ENCODE assay signal across 30 cellular contexts in genomic region chr1:2095394-2095793, GRCh38.
"Had no signal": no experiment of that assay in that cellular context is flagged by ENCODE, and none has a peak within 500 bp of the region (broad histone marks: within the 10 kb centered on the region; RNA-seq: fewer than 3 reads in every experiment).

No MANE protein-coding gene starts in this region.

- H3K9me3 ChIP-seq: breast epithelium, SK-N-SH had no signal

- H3K9ac ChIP-seq: SK-N-SH had no signal

- H3K4me1 Mint-ChIP-seq: activated CD4-positive, alpha-beta T cell treated with anti-CD3 and anti-CD28 coated beads, Interleukin-2, amount 10 ng/mL, durations not matched to agents 24 days and 14 days had no signal

- H3K9me3 Mint-ChIP-seq: activated T-helper 17 cell treated with anti-CD3 and anti-CD28 coated beads, Interleukin-2, amount 50 U/mL, for 72 hours; T-helper 1 cell treated with Interleukin-12 subunit alpha and Interleukin-12 subunit beta and Interleukin-4 antibody, amounts not matched to agents 30 μg/mL and 1 μg/mL, for 36 hours had no signal

- H3K4me3 ChIP-seq: ascending aorta, breast epithelium, Peyer's patch, SJSA1 had no signal

- H3K27ac Mint-ChIP-seq: activated CD4-positive, alpha-beta T cell treated with anti-CD3 and anti-CD28 coated beads, Interleukin-2, amount 10 ng/mL, durations not matched to agents 24 days and 14 days; activated CD8-positive, alpha-beta T cell treated with anti-CD3 and anti-CD28 coated beads for 36 hours; activated naive CD8-positive, alpha-beta T cell treated with anti-CD3 and anti-CD28 coated beads for 36 hours; activated T-cell treated with anti-CD3 and anti-CD28 coated beads, Interleukin-2, amount 50 U/mL, for 72 hours; activated T-helper 17 cell treated with anti-CD3 and anti-CD28 coated beads, Interleukin-2, amount 50 U/mL, for 72 hours; T-helper 1 cell treated with Interleukin-12 subunit alpha and Interleukin-12 subunit beta and Interleukin-4 antibody, amounts not matched to agents 30 μg/mL and 1 μg/mL, for 36 hours; T-helper 2 cell treated with Interferon-gamma antibody and Interleukin-4, amounts not matched to agents 5 μg/mL and 100 μg/mL, for 36 hours had no signal

- DNase-seq: activated CD4-positive, alpha-beta T cell treated with anti-CD3 and anti-CD28 coated beads, Interleukin-2, amount 10 ng/mL, durations not matched to agents 24 days and 14 days; activated CD4-positive, alpha-beta T cell treated with anti-CD3 and anti-CD28 coated beads, Interleukin-2, amount 50 U/mL, for 4 hours; activated CD8-positive, alpha-beta T cell treated with anti-CD3 and anti-CD28 coated beads for 36 hours; activated effector memory CD4-positive, alpha-beta T cell treated with anti-CD3 and anti-CD28 coated beads, Interleukin-2, amount 50 U/mL, for 16 hours; activated naive CD4-positive, alpha-beta T cell; activated naive CD4-positive, alpha-beta T cell treated with anti-CD3 and anti-CD28 coated beads, Interleukin-2, amount 50 U/mL, for 16 hours; activated naive CD8-positive, alpha-beta T cell treated with anti-CD3 and anti-CD28 coated beads for 36 hours; activated T-cell treated with anti-CD3 and anti-CD28 coated beads, Interleukin-2, amount 50 U/mL, for 1 hour; activated T-cell treated with anti-CD3 and anti-CD28 coated beads, Interleukin-2, amount 50 U/mL, for 72 hours; amniotic stem cell; NCI-H1105 treated with DMSO at 0.1 percent for 48 hours; NCI-H1436; NCI-H1694; NCI-H1930; NCI-H2081 treated with DMSO at 0.1 percent for 48 hours; NCI-H226; NCI-H446 treated with DMSO at 0.1 percent for 48 hours; NCI-H524; PC-3; Peyer's patch; RPMI8226; SHP77 treated with DMSO at 0.1 percent for 48 hours; SK-N-SH had no signal

- H3K36me3 ChIP-seq: ascending aorta, breast epithelium, SJSA1 had no signal

- H3K27me3 ChIP-seq: ascending aorta, breast epithelium, Peyer's patch had no signal

- H3K4me3 Mint-ChIP-seq: activated CD4-positive, alpha-beta T cell treated with anti-CD3 and anti-CD28 coated beads, Interleukin-2, amount 10 ng/mL, durations not matched to agents 24 days and 14 days; activated CD8-positive, alpha-beta T cell treated with anti-CD3 and anti-CD28 coated beads for 36 hours; activated naive CD8-positive, alpha-beta T cell treated with anti-CD3 and anti-CD28 coated beads for 36 hours; activated T-cell treated with anti-CD3 and anti-CD28 coated beads, Interleukin-2, amount 50 U/mL, for 72 hours; activated T-helper 17 cell treated with anti-CD3 and anti-CD28 coated beads, Interleukin-2, amount 50 U/mL, for 72 hours; T-helper 1 cell treated with Interleukin-12 subunit alpha and Interleukin-12 subunit beta and Interleukin-4 antibody, amounts not matched to agents 30 μg/mL and 1 μg/mL, for 36 hours; T-helper 2 cell treated with Interferon-gamma antibody and Interleukin-4, amounts not matched to agents 5 μg/mL and 100 μg/mL, for 36 hours had no signal

- FAIRE-seq: TTC549 had no signal

- ATAC-seq: activated CD8-positive, alpha-beta T cell treated with anti-CD3 and anti-CD28 coated beads for 36 hours; activated T-cell treated with anti-CD3 and anti-CD28 coated beads, Interleukin-2, amount 50 U/mL, for 72 hours; activated T-helper 17 cell treated with anti-CD3 and anti-CD28 coated beads, Interleukin-2, amount 50 U/mL, for 72 hours; PC-3 had no signal

- H3K27ac ChIP-seq: ascending aorta, breast epithelium, SJSA1 had no signal

- H3K4me2 ChIP-seq: SK-N-SH had no signal

- H3K4me1 ChIP-seq: ascending aorta, breast epithelium, SJSA1 had no signal
